In the genomic region with DNA sequence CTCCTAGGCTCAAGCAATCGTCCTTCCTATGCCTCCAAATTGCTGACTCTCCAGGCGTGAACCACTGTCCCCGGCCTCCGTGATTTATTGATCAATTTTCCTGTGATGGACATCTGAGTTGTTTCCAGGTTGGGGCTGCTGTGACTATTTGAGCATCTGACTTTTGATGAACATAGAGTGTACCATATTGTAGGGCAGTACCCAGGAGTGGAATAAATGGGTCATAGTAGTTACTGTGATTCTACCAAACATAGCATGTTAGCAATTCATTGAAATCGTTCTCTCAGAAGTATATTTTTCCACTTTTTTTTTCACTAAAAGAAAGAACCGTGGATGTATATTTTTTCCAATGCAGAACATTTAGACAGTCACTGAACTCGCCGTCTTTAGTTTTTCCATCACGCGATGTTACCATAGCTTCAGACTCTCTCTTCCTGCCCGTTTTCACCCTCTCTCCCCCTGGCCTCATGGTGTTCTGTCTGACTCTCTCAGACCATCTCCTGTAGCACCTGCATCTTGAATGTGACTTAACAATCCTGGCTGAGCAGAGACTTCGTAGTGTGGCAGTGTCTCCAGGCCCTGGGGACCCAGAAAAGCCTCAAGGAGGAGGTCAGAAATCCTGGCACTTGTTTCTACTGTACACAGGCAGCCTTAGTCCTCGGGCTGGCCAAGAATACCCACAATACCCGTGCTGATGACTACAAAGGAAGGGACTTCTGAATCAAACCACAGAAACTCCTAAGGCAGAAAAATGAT, we compare ENCODE assay signal across 16 cellular contexts. TPM values are rescaled to one million over a fixed set of nuclear protein-coding genes. Genes with fewer than 3 reads are reported as not detected.
DNase-seq lines count a peak whose midpoint lies in the region; ATAC-seq, FAIRE-seq and TF ChIP-seq lines count a peak whose summit lies in the region.
"Had no signal": no experiment of that assay in that cellular context is flagged by ENCODE, and none has a peak within 500 bp of the region (broad histone marks: within the 10 kb centered on the region; RNA-seq: fewer than 3 reads in every experiment).

No MANE protein-coding gene starts in this region.

- H3K36me3 Mint-ChIP-seq in activated B cell treated with CpG ODN at 0.5 μM for 24 hours (ENCODE audit: low read depth) = no peaks in the 10 kb centered on the region
- H3K36me3 Mint-ChIP-seq in activated naive CD8-positive, alpha-beta T cell = no peaks in the 10 kb centered on the region

- CTCF ChIA-PET in activated B cell treated with CpG ODN at 0.5 μM for 24 hours (lab: Charles Lee) = interaction anchor here (1.8 kb wide), 1 partner anchor 26 kb away, joined by 6 read pairs; a partner anchor contains a TSS

- DNase-seq in activated T-cell treated with anti-CD3 and anti-CD28 coated beads for 24 hours (ENCODE audit: low read depth) = peak; percentile 38
- DNase-seq in activated T-cell treated with anti-CD3 and anti-CD28 coated beads, Interleukin-2, amount 50 U/mL, for 1 hour = no peak
- no peak for DNase-seq in activated B cell treated with CpG ODN at 0.5 μM for 24 hours
- peak; percentile 43 for DNase-seq in stimulated activated CD8-positive, alpha-beta memory T cell treated with anti-CD3 and anti-CD28 coated beads, Interleukin-4, amount 100 ng/mL, for 48 hours
- no peak for DNase-seq in frontal cortex (ENCODE audit: low spot score in 2 of 2)
- DNase-seq: COR-L47; effector memory CD8-positive, alpha-beta T cell; GDM1 had no signal

- no peaks in the 10 kb centered on the region for H3K9me3 Mint-ChIP-seq in activated B cell treated with CpG ODN at 0.5 μM for 24 hours
- H3K9me3 Mint-ChIP-seq in activated naive CD8-positive, alpha-beta T cell (ENCODE audit: low read depth) = no peaks in the 10 kb centered on the region
- H3K9me3 Mint-ChIP-seq: effector memory CD8-positive, alpha-beta T cell; nephron had no signal

- no peak for FAIRE-seq in frontal cortex (lab: Jason Lieb, UNC)

- TF ChIP-seq CTCF in activated B cell treated with CpG ODN at 0.5 μM for 24 hours (IDR thresholded peaks at IDR 0.05) = no peak

- peaks cover 5% of the 10 kb centered on the region for H3K27me3 Mint-ChIP-seq in activated B cell treated with CpG ODN at 0.5 μM for 24 hours
- peaks cover 7% of the 10 kb centered on the region for H3K27me3 Mint-ChIP-seq in activated naive CD8-positive, alpha-beta T cell

- POLR2A ChIA-PET in activated B cell treated with CpG ODN at 0.5 μM for 24 hours (lab: Charles Lee) = interaction anchor here (0.5 to 4.2 kb wide), 2 partner anchors 26 to 359 kb away, joined by 6 to 31 read pairs; a partner anchor contains a TSS

- H3K4me1 Mint-ChIP-seq in activated B cell treated with CpG ODN at 0.5 μM for 24 hours = peaks cover 46% of the 10 kb centered on the region
- H3K4me1 Mint-ChIP-seq in activated naive CD8-positive, alpha-beta T cell (ENCODE audit: low read depth) = peaks cover 23% of the 10 kb centered on the region

- intact Hi-C loops in activated B cell treated with CpG ODN at 0.5 μM for 24 hours (cut with micrococcal nuclease) = loop anchor here (5.0 kb wide), 1 partner anchor 63 kb away; no protein-coding TSS in a partner anchor

- H3K4me3 Mint-ChIP-seq in activated B cell treated with CpG ODN at 0.5 μM for 24 hours = peak overlapping the region; percentile 24
- peak overlapping the region; percentile 42 for H3K4me3 Mint-ChIP-seq in activated naive CD8-positive, alpha-beta T cell
- H3K4me3 Mint-ChIP-seq: effector memory CD8-positive, alpha-beta T cell; nephron had no signal

- ATAC-seq in activated B cell treated with CpG ODN at 0.5 μM for 24 hours (ENCODE audit: low read depth) (no peak), GM18858 (IDR thresholded peaks at IDR 0.05; ENCODE audit: unreplicated experiment) (no peak), GM21390 (IDR thresholded peaks at IDR 0.05; ENCODE audit: unreplicated experiment) (no peak)
- ATAC-seq: effector memory CD8-positive, alpha-beta T cell had no signal

- H3K27ac Mint-ChIP-seq in activated B cell treated with CpG ODN at 0.5 μM for 24 hours = peak overlapping the region; percentile 70
- peak overlapping the region; percentile 93 for H3K27ac Mint-ChIP-seq in activated naive CD8-positive, alpha-beta T cell
- H3K27ac Mint-ChIP-seq: effector memory CD8-positive, alpha-beta T cell had no signal

RNA-seq across cellular contexts. Expression of a gene that starts 3.2 kb away (rescaled TPM):
- total RNA-seq in activated B cell treated with CpG ODN at 0.5 μM for 24 hours (3.2 and 3.6 TPM in 2 replicates), frontal cortex (under 0.01 TPM)
- total RNA-seq: renal cortical epithelial cell, SK-MEL-5 had no signal

RNA-seq across cellular contexts. Expression of a gene that starts 4.3 kb away (rescaled TPM):
- total RNA-seq in activated B cell treated with CpG ODN at 0.5 μM for 24 hours = 4.1 and 5.1 TPM in 2 replicates
- 4.5 TPM for total RNA-seq in frontal cortex

RNA-seq across cellular contexts. Expression of a gene that starts 26.3 kb away (rescaled TPM):
- total RNA-seq in activated B cell treated with CpG ODN at 0.5 μM for 24 hours (38.3 and 40.0 TPM in 2 replicates), frontal cortex (14.3 TPM)

RNA-seq across cellular contexts. Expression of a gene that starts 40.7 kb away (rescaled TPM):
- total RNA-seq in activated B cell treated with CpG ODN at 0.5 μM for 24 hours = 0.44 and 2.4 TPM in 2 replicates
- total RNA-seq in frontal cortex = 1.6 TPM

RNA-seq across cellular contexts. Expression of a gene that starts 41.4 kb away (rescaled TPM):
- total RNA-seq in activated B cell treated with CpG ODN at 0.5 μM for 24 hours (0.22 and 1.2 TPM in 2 replicates), frontal cortex (0.82 TPM)
- total RNA-seq: liver, SK-MEL-5, vagina had no signal

Comparison
In these comparisons a context has a peak if more than half of its experiments do, and no peak if none do; other contexts are left out.
1. DNase-seq: peak in activated T-cell treated with anti-CD3 and anti-CD28 coated beads for 24 hours (single experiment) and stimulated activated CD8-positive, alpha-beta memory T cell treated with anti-CD3 and anti-CD28 coated beads, Interleukin-4, amount 100 ng/mL, for 48 hours (single experiment); none in activated T-cell treated with anti-CD3 and anti-CD28 coated beads, Interleukin-2, amount 50 U/mL, for 1 hour (single experiment), activated B cell treated with CpG ODN at 0.5 μM for 24 hours (single experiment) and frontal cortex (0 of 2).